In genomic region chr4:102466298-102466697, GRCh38 we compare ENCODE assay signal across 19 cellular contexts. TPM values are rescaled to one million over a fixed set of nuclear protein-coding genes. Genes with fewer than 3 reads are reported as not detected.
A peak's percentile ranks its signal among the peaks of the same experiment; 100 is the strongest.
DNase-seq lines count a peak whose midpoint lies in the region; ATAC-seq and TF ChIP-seq lines count a peak whose summit lies in the region.
"Had no signal": no experiment of that assay in that cellular context is flagged by ENCODE, and none has a peak within 500 bp of the region (broad histone marks: within the 10 kb centered on the region; RNA-seq: fewer than 3 reads in every experiment).

No MANE protein-coding gene starts in this region.

- peak; percentile 51 for ATAC-seq in upper lobe of right lung
- ATAC-seq in HG03432 (IDR thresholded peaks at IDR 0.05; ENCODE audit: unreplicated experiment) = no peak
- ATAC-seq: psoas muscle; stimulated activated naive CD8-positive, alpha-beta T cell treated with anti-CD3 and anti-CD28 coated beads, Interleukin-15, amount 100 ng/mL, for 72 hours had no signal

- no peaks in the 10 kb centered on the region for H3K36me3 ChIP-seq in upper lobe of right lung
- H3K36me3 ChIP-seq: cardiac muscle cell, left ventricle myocardium inferior, neural progenitor cell, transverse colon had no signal

- DNase-seq in HT1080 (ENCODE audit: low read depth) = peak; percentile 63
- peak; percentile 24 for DNase-seq in amniotic epithelial cell (ENCODE audit: low read depth)
- DNase-seq in foreskin fibroblast = peak; percentile 10 to 18
- no peak for DNase-seq in upper lobe of right lung
- no peak for DNase-seq in OCI-M2 (lab: John Stamatoyannopoulos, UW; ENCODE audit: unreplicated experiment)
- no peak for DNase-seq in NCI-H2171 treated with DMSO at 0.1 percent for 48 hours (lab: John Stamatoyannopoulos, UW)
- DNase-seq: activated CD8-positive, alpha-beta memory T cell treated with anti-CD3 and anti-CD28 coated beads, Interleukin-2, amount 50 U/mL, for 4 hours; DMS79; left ventricle myocardium inferior; NCI-H1417; NCI-H526 treated with DMSO at 0.1 percent for 48 hours; psoas muscle; SIG-M5; stimulated activated CD4-positive, alpha-beta T cell treated with anti-CD3 and anti-CD28 coated beads, Interleukin-4, amount 100 ng/mL, for 1 hour; stimulated activated naive CD8-positive, alpha-beta T cell treated with anti-CD3 and anti-CD28 coated beads, Interleukin-15, amount 100 ng/mL, for 72 hours; transverse colon had no signal

- no peaks in the 10 kb centered on the region for H3K9me3 ChIP-seq in upper lobe of right lung
- H3K9me3 ChIP-seq: psoas muscle had no signal

- H3K27ac ChIP-seq in upper lobe of right lung = no peak overlapping the region
- H3K27ac ChIP-seq: cardiac muscle cell, left ventricle myocardium inferior, neural progenitor cell, psoas muscle, transverse colon had no signal

- H3K4me3 ChIP-seq in foreskin fibroblast (ENCODE audit: low read depth in 1 of 2, low read length in 2 of 2) (no peak overlapping the region), upper lobe of right lung (no peak overlapping the region)
- H3K4me3 ChIP-seq: cardiac muscle cell, left ventricle myocardium inferior, neural progenitor cell, psoas muscle, transverse colon had no signal

- H3K4me1 ChIP-seq in upper lobe of right lung = no peaks in the 10 kb centered on the region
- H3K4me1 ChIP-seq: left ventricle myocardium inferior, neural progenitor cell, psoas muscle, transverse colon had no signal

- TF ChIP-seq CTCF in foreskin fibroblast (IDR thresholded peaks at IDR 0.05; ENCODE audit: low read depth, low read length) (no peak), upper lobe of right lung (IDR thresholded peaks at IDR 0.05) (no peak)

- intact Hi-C loops in upper lobe of right lung (cut with DNase I) = no loop called here

- H3K27me3 ChIP-seq in upper lobe of right lung = no peaks in the 10 kb centered on the region
- H3K27me3 ChIP-seq: cardiac muscle cell, neural progenitor cell, transverse colon had no signal

RNA-seq across cellular contexts. Expression of gene NFKB1, which starts 34.9 kb away (rescaled TPM):
- 30.8 and 33.8 TPM in 2 replicates for total RNA-seq in HT1080 (2014; rRNA removed; shearing (Covaris generic))
- polyA plus RNA-seq in HT1080 (2015; cell fraction: cytosol; rRNA removed) = 27.1 and 29.0 TPM in 2 replicates
- 30.8 and 34.0 TPM in 2 replicates for polyA plus RNA-seq in HT1080 (2015; cell fraction: nucleus; rRNA removed)
- total RNA-seq in upper lobe of right lung = 48.8 TPM

Comparison
In these comparisons a context has a peak if more than half of its experiments do, and no peak if none do; other contexts are left out.
1. DNase-seq: peak in HT1080 (single experiment), amniotic epithelial cell (single experiment) and foreskin fibroblast (2 of 2); none in upper lobe of right lung (single experiment), OCI-M2 (single experiment) and NCI-H2171 treated with DMSO at 0.1 percent for 48 hours (single experiment).